ENCODE assay signal across 18 cellular contexts in genomic region chr18:5158171-5158570, GRCh38. TPM values are rescaled to one million over a fixed set of nuclear protein-coding genes. Genes with fewer than 3 reads are reported as not detected.
DNase-seq lines count a peak whose midpoint lies in the region; ATAC-seq lines count a peak whose summit lies in the region.
"Had no signal": no experiment of that assay in that cellular context is flagged by ENCODE, and none has a peak within 500 bp of the region (broad histone marks: within the 10 kb centered on the region; RNA-seq: fewer than 3 reads in every experiment).

No MANE protein-coding gene starts in this region.

- no peaks in the 10 kb centered on the region for H3K27me3 Mint-ChIP-seq in activated naive CD4-positive, alpha-beta T cell treated with anti-CD3 and anti-CD28 coated beads for 36 hours (ENCODE audit: low read depth)
- no peaks in the 10 kb centered on the region for H3K27me3 Mint-ChIP-seq in activated CD8-positive, alpha-beta T cell treated with anti-CD3 and anti-CD28 coated beads, Interleukin-2, amount 10 ng/mL, durations not matched to agents 7 days and 5 days (ENCODE audit: low read depth)
- H3K27me3 Mint-ChIP-seq in stimulated activated naive CD8-positive, alpha-beta T cell treated with anti-CD3 and anti-CD28 coated beads, Interleukin-15, amount 100 ng/mL, for 72 hours = no peaks in the 10 kb centered on the region

- H3K36me3 Mint-ChIP-seq in activated naive CD4-positive, alpha-beta T cell treated with anti-CD3 and anti-CD28 coated beads for 36 hours (ENCODE audit: low read depth) = no peaks in the 10 kb centered on the region
- no peaks in the 10 kb centered on the region for H3K36me3 Mint-ChIP-seq in activated CD8-positive, alpha-beta T cell treated with anti-CD3 and anti-CD28 coated beads, Interleukin-2, amount 10 ng/mL, durations not matched to agents 7 days and 5 days (ENCODE audit: low read depth)
- H3K36me3 Mint-ChIP-seq: CD14-positive monocyte had no signal

- intact Hi-C loops in activated naive CD4-positive, alpha-beta T cell treated with anti-CD3 and anti-CD28 coated beads for 36 hours (cut with micrococcal nuclease) = loop anchor here (2.0 to 10.0 kb wide), 2 partner anchors 57 to 467 kb away; no protein-coding TSS in a partner anchor

- POLR2A ChIA-PET in activated CD8-positive, alpha-beta T cell treated with anti-CD3 and anti-CD28 coated beads, Interleukin-2, amount 10 ng/mL, durations not matched to agents 7 days and 5 days (lab: Charles Lee) = no interaction called here

- no peak for DNase-seq in activated naive CD4-positive, alpha-beta T cell treated with anti-CD3 and anti-CD28 coated beads for 36 hours
- no peak for DNase-seq in activated naive CD4-positive, alpha-beta T cell treated with Interleukin-2 at 50 U/mL for 16 hours
- DNase-seq in G401 (ENCODE audit: low spot score) = peak; percentile 61
- no peak for DNase-seq in activated CD8-positive, alpha-beta T cell treated with anti-CD3 and anti-CD28 coated beads, Interleukin-2, amount 10 ng/mL, durations not matched to agents 7 days and 5 days
- no peak for DNase-seq in stimulated activated naive CD8-positive, alpha-beta T cell treated with anti-CD3 and anti-CD28 coated beads, Interleukin-15, amount 100 ng/mL, for 72 hours
- DNase-seq: HFFc6, NCI-H1092, NCI-H446, NCI-H774, Right ventricle myocardium superior had no signal

- no peaks in the 10 kb centered on the region for H3K9me3 Mint-ChIP-seq in activated naive CD4-positive, alpha-beta T cell treated with anti-CD3 and anti-CD28 coated beads for 36 hours
- peaks cover 9% of the 10 kb centered on the region for H3K9me3 Mint-ChIP-seq in activated CD8-positive, alpha-beta T cell treated with anti-CD3 and anti-CD28 coated beads, Interleukin-2, amount 10 ng/mL, durations not matched to agents 7 days and 5 days (ENCODE audit: insufficient read depth)
- H3K9me3 Mint-ChIP-seq in stimulated activated naive CD8-positive, alpha-beta T cell treated with anti-CD3 and anti-CD28 coated beads, Interleukin-15, amount 100 ng/mL, for 72 hours = peaks cover 0 to 6% of the 10 kb centered on the region in 2 donors

- H3K4me3 Mint-ChIP-seq in activated naive CD4-positive, alpha-beta T cell treated with anti-CD3 and anti-CD28 coated beads for 36 hours = no peak overlapping the region
- no peak overlapping the region for H3K4me3 Mint-ChIP-seq in activated CD8-positive, alpha-beta T cell treated with anti-CD3 and anti-CD28 coated beads, Interleukin-2, amount 10 ng/mL, durations not matched to agents 7 days and 5 days
- no peak overlapping the region for H3K4me3 Mint-ChIP-seq in stimulated activated naive CD8-positive, alpha-beta T cell treated with anti-CD3 and anti-CD28 coated beads, Interleukin-15, amount 100 ng/mL, for 72 hours
- H3K4me3 Mint-ChIP-seq: CD14-positive monocyte, HFFc6 had no signal

- peaks cover 35% of the 10 kb centered on the region for H3K4me1 Mint-ChIP-seq in activated naive CD4-positive, alpha-beta T cell treated with anti-CD3 and anti-CD28 coated beads for 36 hours (ENCODE audit: low read depth)
- H3K4me1 Mint-ChIP-seq in activated CD8-positive, alpha-beta T cell treated with anti-CD3 and anti-CD28 coated beads, Interleukin-2, amount 10 ng/mL, durations not matched to agents 7 days and 5 days (ENCODE audit: low read depth) = peaks cover 11% of the 10 kb centered on the region
- peaks cover 34% of the 10 kb centered on the region for H3K4me1 Mint-ChIP-seq in stimulated activated naive CD8-positive, alpha-beta T cell treated with anti-CD3 and anti-CD28 coated beads, Interleukin-15, amount 100 ng/mL, for 72 hours
- H3K4me1 Mint-ChIP-seq: CD14-positive monocyte had no signal

- in situ Hi-C loops in G401 (cut with HindIII; ENCODE audit: low sequenced_read_pairs) = no loop called here

- H3K27ac Mint-ChIP-seq in activated naive CD4-positive, alpha-beta T cell treated with anti-CD3 and anti-CD28 coated beads for 36 hours = peak overlapping the region; percentile 30
- H3K27ac Mint-ChIP-seq in activated CD8-positive, alpha-beta T cell treated with anti-CD3 and anti-CD28 coated beads, Interleukin-2, amount 10 ng/mL, durations not matched to agents 7 days and 5 days = peak overlapping the region; percentile 9
- H3K27ac Mint-ChIP-seq in stimulated activated naive CD8-positive, alpha-beta T cell treated with anti-CD3 and anti-CD28 coated beads, Interleukin-15, amount 100 ng/mL, for 72 hours = peak overlapping the region; percentile 67 to 87
- H3K27ac Mint-ChIP-seq: CD14-positive monocyte, HFFc6 had no signal

- CTCF ChIA-PET in activated naive CD4-positive, alpha-beta T cell treated with anti-CD3 and anti-CD28 coated beads for 36 hours (lab: Charles Lee) = interaction anchor here (1.4 kb wide), 1 partner anchor 79 kb away, joined by 6 read pairs; no protein-coding TSS in a partner anchor
- CTCF ChIA-PET in activated CD8-positive, alpha-beta T cell treated with anti-CD3 and anti-CD28 coated beads, Interleukin-2, amount 10 ng/mL, durations not matched to agents 7 days and 5 days (lab: Charles Lee) = no interaction called here

- ATAC-seq in activated CD8-positive, alpha-beta T cell treated with anti-CD3 and anti-CD28 coated beads, Interleukin-2, amount 10 ng/mL, durations not matched to agents 7 days and 5 days = no peak
- peak; percentile 55 for ATAC-seq in stimulated activated naive CD8-positive, alpha-beta T cell treated with anti-CD3 and anti-CD28 coated beads, Interleukin-15, amount 100 ng/mL, for 72 hours
- ATAC-seq in HG02642 (IDR thresholded peaks at IDR 0.05; ENCODE audit: poor library complexity, unreplicated experiment) = no peak
- ATAC-seq in HG02571 (IDR thresholded peaks at IDR 0.05; ENCODE audit: unreplicated experiment) = no peak
- ATAC-seq in HG02798 (IDR thresholded peaks at IDR 0.05; ENCODE audit: poor library complexity, unreplicated experiment) = no peak
- ATAC-seq: Panc1 had no signal

RNA-seq across cellular contexts. Expression of gene AKAIN1, which starts 38.9 kb away (rescaled TPM):
- total RNA-seq in activated naive CD4-positive, alpha-beta T cell treated with anti-CD3 and anti-CD28 coated beads for 36 hours = not detected
- total RNA-seq in G401 (2014; rRNA removed; shearing (Covaris generic)) = not detected in 2 replicates
- not detected for total RNA-seq in activated CD8-positive, alpha-beta T cell treated with anti-CD3 and anti-CD28 coated beads, Interleukin-2, amount 10 ng/mL, durations not matched to agents 7 days and 5 days
- total RNA-seq: Daoy, H4, HFFc6, MCF 10A, Right ventricle myocardium superior had no signal

Comparison
In these comparisons a context has a peak if more than half of its experiments do, and no peak if none do; other contexts are left out.
1. H3K27ac Mint-ChIP-seq: peak in every context shown above with its lines; median percentile 77 in stimulated activated naive CD8-positive, alpha-beta T cell treated with anti-CD3 and anti-CD28 coated beads, Interleukin-15, amount 100 ng/mL, for 72 hours; 30 in activated naive CD4-positive, alpha-beta T cell treated with anti-CD3 and anti-CD28 coated beads for 36 hours; 9 in activated CD8-positive, alpha-beta T cell treated with anti-CD3 and anti-CD28 coated beads, Interleukin-2, amount 10 ng/mL, durations not matched to agents 7 days and 5 days.